In the genomic region with DNA sequence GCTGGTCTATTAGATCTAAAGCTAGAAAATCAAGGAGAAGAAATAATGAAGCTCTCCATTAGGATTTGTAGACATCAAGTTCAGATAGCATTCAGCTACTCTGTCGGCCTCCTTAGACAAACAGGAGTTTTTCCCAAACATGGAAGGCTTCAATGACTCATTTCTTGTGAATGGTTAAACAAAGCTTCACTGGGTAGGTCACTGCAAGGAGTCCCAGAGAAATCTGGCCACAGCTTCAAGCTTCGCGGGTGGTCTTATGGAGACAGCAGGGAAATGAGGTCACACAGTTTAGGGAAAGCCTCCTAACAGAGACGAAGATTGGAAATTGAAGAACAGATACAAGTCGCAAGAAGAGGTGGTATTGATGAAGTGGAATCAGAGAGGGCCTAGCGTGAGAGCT, we compare ENCODE assay signal across 26 cellular contexts. TPM values are rescaled to one million over a fixed set of nuclear protein-coding genes. Genes with fewer than 3 reads are reported as not detected.
DNase-seq lines count a peak whose midpoint lies in the region; ATAC-seq, FAIRE-seq and TF ChIP-seq lines count a peak whose summit lies in the region.
"Had no signal": no experiment of that assay in that cellular context is flagged by ENCODE, and none has a peak within 500 bp of the region (broad histone marks: within the 10 kb centered on the region; RNA-seq: fewer than 3 reads in every experiment).

No MANE protein-coding gene starts in this region.

- no peak for ATAC-seq in HG03095 (IDR thresholded peaks at IDR 0.05; ENCODE audit: unreplicated experiment)
- ATAC-seq in stimulated activated memory B cell treated with anti-CD40 and anti-IgM and Interleukin-4, amounts not matched to agents 10 μg/mL and 1 μg/mL and 100 μg/mL, for 72 hours = no peak
- ATAC-seq: esophagus mucosa; stimulated activated naive B cell treated with anti-CD40 and anti-IgM and Interleukin-4, amounts not matched to agents 10 μg/mL and 1 μg/mL and 100 μg/mL, for 72 hours had no signal

- DNase-seq in AG04449 (ENCODE audit: low read depth, low spot score) (peak; percentile 28), LHCN-M2 (ENCODE audit: low read depth) (peak; percentile 8), bronchial epithelial cell (ENCODE audit: low read depth) (peak; percentile 18), kidney glomerular epithelial cell (lab: John Stamatoyannopoulos, UW) (peak; percentile 2), NOMO-1 treated with DMSO at 0.1 percent for 48 hours (lab: John Stamatoyannopoulos, UW; ENCODE audit: unreplicated experiment) (no peak), NCI-H2196 treated with DMSO at 0.1 percent for 48 hours (lab: John Stamatoyannopoulos, UW; ENCODE audit: unreplicated experiment) (no peak)
- DNase-seq: activated naive CD8-positive, alpha-beta T cell treated with anti-CD3 and anti-CD28 coated beads for 36 hours; H7; head of caudate nucleus; KG1; mammary epithelial cell; NCI-H1092; NCI-H2107; NCI-H69; stimulated activated naive B cell treated with anti-CD40 and anti-IgM and Interleukin-4, amounts not matched to agents 10 μg/mL and 1 μg/mL and 100 μg/mL, for 72 hours; thyroid gland had no signal

- H3K4me3 ChIP-seq in AG04449 (ENCODE audit: low read depth, low read length) = no peak overlapping the region
- no peak overlapping the region for H3K4me3 ChIP-seq in bronchial epithelial cell (ENCODE audit: low read depth, low read length)
- H3K4me3 ChIP-seq: cardiac muscle cell, SK-N-MC, thyroid gland had no signal

- H3K36me3 ChIP-seq in bronchial epithelial cell (ENCODE audit: control insufficient read depth, insufficient read depth, low read length) = no peaks in the 10 kb centered on the region
- H3K36me3 ChIP-seq: cardiac muscle cell, thyroid gland had no signal

- peaks cover 9% of the 10 kb centered on the region for H3K27me3 Mint-ChIP-seq in stimulated activated memory B cell treated with anti-CD40 and anti-IgM and Interleukin-4, amounts not matched to agents 10 μg/mL and 1 μg/mL and 100 μg/mL, for 72 hours

- CTCF ChIA-PET in AG04449 (lab: Yijun Ruan, JAX) = no interaction called here

- no peaks in the 10 kb centered on the region for H3K27me3 ChIP-seq in bronchial epithelial cell (ENCODE audit: control insufficient read depth, insufficient read depth, low read length)
- H3K27me3 ChIP-seq: cardiac muscle cell, thyroid gland had no signal

- H3K9me3 Mint-ChIP-seq in stimulated activated memory B cell treated with anti-CD40 and anti-IgM and Interleukin-4, amounts not matched to agents 10 μg/mL and 1 μg/mL and 100 μg/mL, for 72 hours = peaks cover 4% of the 10 kb centered on the region
- H3K9me3 Mint-ChIP-seq: activated naive CD8-positive, alpha-beta T cell treated with anti-CD3 and anti-CD28 coated beads for 36 hours had no signal

- H3K4me1 Mint-ChIP-seq in stimulated activated memory B cell treated with anti-CD40 and anti-IgM and Interleukin-4, amounts not matched to agents 10 μg/mL and 1 μg/mL and 100 μg/mL, for 72 hours = no peaks in the 10 kb centered on the region
- H3K4me1 Mint-ChIP-seq: activated naive CD8-positive, alpha-beta T cell treated with anti-CD3 and anti-CD28 coated beads for 36 hours; nephron; stimulated activated naive B cell treated with anti-CD40 and anti-IgM and Interleukin-4, amounts not matched to agents 10 μg/mL and 1 μg/mL and 100 μg/mL, for 72 hours had no signal

- no peak overlapping the region for H3K4me3 Mint-ChIP-seq in stimulated activated memory B cell treated with anti-CD40 and anti-IgM and Interleukin-4, amounts not matched to agents 10 μg/mL and 1 μg/mL and 100 μg/mL, for 72 hours
- H3K4me3 Mint-ChIP-seq: activated naive CD8-positive, alpha-beta T cell treated with anti-CD3 and anti-CD28 coated beads for 36 hours; nephron; stimulated activated naive B cell treated with anti-CD40 and anti-IgM and Interleukin-4, amounts not matched to agents 10 μg/mL and 1 μg/mL and 100 μg/mL, for 72 hours had no signal

- H3K36me3 Mint-ChIP-seq in stimulated activated memory B cell treated with anti-CD40 and anti-IgM and Interleukin-4, amounts not matched to agents 10 μg/mL and 1 μg/mL and 100 μg/mL, for 72 hours = no peaks in the 10 kb centered on the region
- H3K36me3 Mint-ChIP-seq: activated naive CD8-positive, alpha-beta T cell treated with anti-CD3 and anti-CD28 coated beads for 36 hours; stimulated activated naive B cell treated with anti-CD40 and anti-IgM and Interleukin-4, amounts not matched to agents 10 μg/mL and 1 μg/mL and 100 μg/mL, for 72 hours had no signal

- POLR2A ChIA-PET in AG04449 (lab: Yijun Ruan, JAX) = no interaction called here

- H3K27ac Mint-ChIP-seq in stimulated activated memory B cell treated with anti-CD40 and anti-IgM and Interleukin-4, amounts not matched to agents 10 μg/mL and 1 μg/mL and 100 μg/mL, for 72 hours = no peak overlapping the region
- H3K27ac Mint-ChIP-seq: activated naive CD8-positive, alpha-beta T cell treated with anti-CD3 and anti-CD28 coated beads for 36 hours; nephron; stimulated activated naive B cell treated with anti-CD40 and anti-IgM and Interleukin-4, amounts not matched to agents 10 μg/mL and 1 μg/mL and 100 μg/mL, for 72 hours had no signal

- no peak for FAIRE-seq in bronchial epithelial cell (lab: Jason Lieb, UNC)
- FAIRE-seq: A204.1, GM18507, islet of Langerhans had no signal

- TF ChIP-seq CTCF in AG04449 (IDR thresholded peaks at IDR 0.05; ENCODE audit: insufficient read depth, low read length, missing control alignments) (no peak), bronchial epithelial cell (IDR thresholded peaks at IDR 0.05; ENCODE audit: insufficient read depth, low read length, severe bottlenecking) (no peak)

RNA-seq across cellular contexts. Expression of gene LRRC72, which starts 22.6 kb away (rescaled TPM):
- total RNA-seq in LHCN-M2 (2014; rRNA removed) (not detected in 2 replicates), bronchial epithelial cell (not detected in 2 replicates)
- not detected for polyA plus RNA-seq in LHCN-M2 (2012)
- total RNA-seq: activated naive CD8-positive, alpha-beta T cell treated with anti-CD3 and anti-CD28 coated beads for 36 hours; cardiac muscle cell; esophagus mucosa; H7; mammary epithelial cell; pulmonary artery endothelial cell; thyroid gland had no signal
- polyA plus RNA-seq: cardiac muscle cell, mammary epithelial cell had no signal

RNA-seq across cellular contexts. Expression of gene SOSTDC1, which starts 38.5 kb away (rescaled TPM):
- not detected in 2 replicates for total RNA-seq in LHCN-M2 (2014; rRNA removed)
- not detected for polyA plus RNA-seq in LHCN-M2 (2012)
- not detected in 2 replicates for total RNA-seq in bronchial epithelial cell
- total RNA-seq: activated naive CD8-positive, alpha-beta T cell treated with anti-CD3 and anti-CD28 coated beads for 36 hours; H7; pulmonary artery endothelial cell had no signal

Comparison
In these comparisons a context has a peak if more than half of its experiments do, and no peak if none do; other contexts are left out.
1. DNase-seq: peak in AG04449 (single experiment), LHCN-M2 (single experiment), bronchial epithelial cell (single experiment) and kidney glomerular epithelial cell (single experiment); none in NOMO-1 treated with DMSO at 0.1 percent for 48 hours (single experiment) and NCI-H2196 treated with DMSO at 0.1 percent for 48 hours (single experiment).